In the genomic region with DNA sequence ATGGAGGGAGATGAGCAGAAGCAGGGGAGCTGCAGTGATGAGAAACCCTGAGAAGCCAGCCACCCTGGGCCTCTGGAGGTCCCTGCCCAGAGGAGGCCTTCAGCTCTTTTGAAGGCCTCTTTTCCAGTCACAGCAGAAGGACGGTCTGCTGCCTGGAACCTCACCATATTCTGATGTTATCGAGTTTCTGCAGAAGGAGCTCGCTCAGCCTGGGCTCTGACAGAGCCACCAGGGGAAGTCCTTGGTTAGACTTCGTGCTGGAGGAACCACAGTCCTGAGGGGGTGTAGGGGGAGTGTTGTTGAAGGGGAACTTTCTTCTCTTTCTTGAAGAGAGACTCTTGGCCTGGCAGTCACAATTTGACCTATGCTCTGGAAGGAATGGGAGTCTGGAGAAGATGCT, we compare ENCODE assay signal across 1 cellular context.
TF ChIP-seq lines count a peak whose summit lies in the region.

No MANE protein-coding gene starts in this region.

TF ChIP-seq in IMR-90, 13 proteins besides CTCF, POLR2A, EP300 and RAD21:
- TF ChIP-seq, protein P1, sequence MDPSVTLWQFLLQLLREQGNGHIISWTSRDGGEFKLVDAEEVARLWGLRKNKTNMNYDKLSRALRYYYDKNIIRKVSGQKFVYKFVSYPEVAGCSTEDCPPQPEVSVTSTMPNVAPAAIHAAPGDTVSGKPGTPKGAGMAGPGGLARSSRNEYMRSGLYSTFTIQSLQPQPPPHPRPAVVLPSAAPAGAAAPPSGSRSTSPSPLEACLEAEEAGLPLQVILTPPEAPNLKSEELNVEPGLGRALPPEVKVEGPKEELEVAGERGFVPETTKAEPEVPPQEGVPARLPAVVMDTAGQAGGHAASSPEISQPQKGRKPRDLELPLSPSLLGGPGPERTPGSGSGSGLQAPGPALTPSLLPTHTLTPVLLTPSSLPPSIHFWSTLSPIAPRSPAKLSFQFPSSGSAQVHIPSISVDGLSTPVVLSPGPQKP (IDR thresholded peaks at IDR 0.05; ENCODE audit: borderline replicate concordance, low read depth, low read length) = no peak
- no peak for TF ChIP-seq MAFK (IDR thresholded peaks at IDR 0.05; ENCODE audit: low read depth, low read length)
- no peak for TF ChIP-seq FOS (IDR thresholded peaks at IDR 0.05; ENCODE audit: low read depth, low read length)
- no peak for TF ChIP-seq MXI1 (IDR thresholded peaks at IDR 0.05; ENCODE audit: borderline replicate concordance, low read depth, low read length)
- no peak for TF ChIP-seq CHD1 (IDR thresholded peaks at IDR 0.05; ENCODE audit: low read depth, low read length)
- no peak for TF ChIP-seq NFE2L2 (IDR thresholded peaks at IDR 0.05; ENCODE audit: low read depth, low read length)
- no peak for TF ChIP-seq CEBPB (IDR thresholded peaks at IDR 0.05; ENCODE audit: low read depth, low read length)
- no peak for TF ChIP-seq MAZ (IDR thresholded peaks at IDR 0.05; ENCODE audit: borderline replicate concordance, low read depth, low read length)
- TF ChIP-seq RFX5 (IDR thresholded peaks at IDR 0.05; ENCODE audit: low read depth, low read length) = no peak
- TF ChIP-seq RCOR1 (IDR thresholded peaks at IDR 0.05; ENCODE audit: insufficient replicate concordance, low read length) = no peak
- no peak for TF ChIP-seq BHLHE40 (IDR thresholded peaks at IDR 0.05; ENCODE audit: low read depth, low read length)
- TF ChIP-seq, protein P2, sequence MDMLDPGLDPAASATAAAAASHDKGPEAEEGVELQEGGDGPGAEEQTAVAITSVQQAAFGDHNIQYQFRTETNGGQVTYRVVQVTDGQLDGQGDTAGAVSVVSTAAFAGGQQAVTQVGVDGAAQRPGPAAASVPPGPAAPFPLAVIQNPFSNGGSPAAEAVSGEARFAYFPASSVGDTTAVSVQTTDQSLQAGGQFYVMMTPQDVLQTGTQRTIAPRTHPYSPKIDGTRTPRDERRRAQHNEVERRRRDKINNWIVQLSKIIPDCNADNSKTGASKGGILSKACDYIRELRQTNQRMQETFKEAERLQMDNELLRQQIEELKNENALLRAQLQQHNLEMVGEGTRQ (IDR thresholded peaks at IDR 0.05; ENCODE audit: low read depth, low read length) = no peak
- no peak for TF ChIP-seq SMC3 (IDR thresholded peaks at IDR 0.05; ENCODE audit: low read depth, low read length)
